1 cellular context compared by ENCODE assay signal in genomic region chr22:20560716-20561115, GRCh38.
A peak's percentile ranks its signal among the peaks of the same experiment; 100 is the strongest.
TF ChIP-seq lines count a peak whose summit lies in the region.

No MANE protein-coding gene starts in this region.

TF ChIP-seq in K562, 482 proteins besides CTCF, POLR2A, EP300 and RAD21:
- peak; percentile 55 for TF ChIP-seq MAFG (tag; conservative IDR thresholded peaks at IDR 0.05)
- 0 out of 2 replicates have a peak, but pooled peaks have one; percentile 3 for TF ChIP-seq ZFP30 (CRISPR knock-in tag; IDR thresholded peaks at IDR 0.05; ENCODE audit: borderline replicate concordance)
- TF ChIP-seq ZNF224 (CRISPR knock-in tag; IDR thresholded peaks at IDR 0.05), result no peak
- peak; percentile 53; the same call in 1 of the 2 replicates for TF ChIP-seq STAT5B (CRISPR knock-in tag; IDR thresholded peaks at IDR 0.05)
- TF ChIP-seq POLR2AphosphoS2 (IDR thresholded peaks at IDR 0.05; ENCODE audit: low read length), result peak; percentile 74; the same call in 1 of the 2 replicates
- TF ChIP-seq, protein P1, sequence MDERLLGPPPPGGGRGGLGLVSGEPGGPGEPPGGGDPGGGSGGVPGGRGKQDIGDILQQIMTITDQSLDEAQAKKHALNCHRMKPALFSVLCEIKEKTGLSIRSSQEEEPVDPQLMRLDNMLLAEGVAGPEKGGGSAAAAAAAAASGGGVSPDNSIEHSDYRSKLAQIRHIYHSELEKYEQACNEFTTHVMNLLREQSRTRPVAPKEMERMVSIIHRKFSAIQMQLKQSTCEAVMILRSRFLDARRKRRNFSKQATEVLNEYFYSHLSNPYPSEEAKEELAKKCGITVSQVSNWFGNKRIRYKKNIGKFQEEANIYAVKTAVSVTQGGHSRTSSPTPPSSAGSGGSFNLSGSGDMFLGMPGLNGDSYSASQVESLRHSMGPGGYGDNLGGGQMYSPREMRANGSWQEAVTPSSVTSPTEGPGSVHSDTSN (CRISPR knock-in tag; IDR thresholded peaks at IDR 0.05; ENCODE audit: low read depth), result no peak
- TF ChIP-seq, protein P1 (tag; conservative IDR thresholded peaks at IDR 0.05; ENCODE audit: low read depth), result no peak
- TF ChIP-seq ID3 (CRISPR knock-in tag; IDR thresholded peaks at IDR 0.05), result 0 out of 2 replicates have a peak, but pooled peaks have one; percentile 9
- TF ChIP-seq ID3 (tag; IDR thresholded peaks at IDR 0.05), result no peak
